2 cellular contexts compared by ENCODE assay signal in the genomic region with DNA sequence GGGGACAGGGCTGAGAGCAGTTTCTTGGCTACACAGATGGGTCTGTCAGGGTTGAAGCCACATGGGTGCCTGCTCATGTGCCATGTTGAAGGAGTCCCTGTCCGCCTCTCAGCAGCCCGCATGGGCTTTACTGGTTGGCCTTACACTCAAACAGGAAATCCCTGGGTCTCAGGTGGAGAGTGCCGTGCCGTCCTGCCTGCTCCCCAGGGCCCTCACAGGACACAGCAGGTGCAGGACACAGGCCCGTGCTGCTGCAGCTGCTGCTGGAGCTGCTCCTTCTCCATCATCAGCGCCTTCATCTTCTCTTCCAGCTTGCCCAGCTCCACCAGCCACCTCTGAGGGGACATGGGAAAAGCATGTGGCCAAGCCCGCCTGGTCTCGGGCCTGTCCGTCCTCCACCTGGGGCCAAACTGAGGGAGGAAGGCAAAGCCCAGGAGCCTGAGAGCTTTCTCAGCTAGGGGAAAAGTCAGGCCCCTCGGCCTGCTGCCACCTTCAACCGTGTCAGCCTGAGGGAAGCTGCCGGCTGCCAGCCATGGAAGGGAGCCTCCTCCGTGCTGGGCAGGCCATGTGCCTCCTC.
TF ChIP-seq lines count a peak whose summit lies in the region.

No MANE protein-coding gene starts in this region.

TF ChIP-seq in SK-N-SH, 30 proteins besides CTCF, POLR2A, EP300 and RAD21 (continued from another document):
- TF ChIP-seq TAF1 (IDR thresholded peaks at IDR 0.05; ENCODE audit: borderline replicate concordance, low read depth, low read length) (no peak), SIN3A (IDR thresholded peaks at IDR 0.05; ENCODE audit: borderline replicate concordance, low read depth, low read length) (no peak), ELF1 (IDR thresholded peaks at IDR 0.05) (no peak), JUND (IDR thresholded peaks at IDR 0.05) (no peak), RFX5 (IDR thresholded peaks at IDR 0.05; ENCODE audit: low read length) (no peak), GABPA (IDR thresholded peaks at IDR 0.05; ENCODE audit: low read depth) (no peak), TEAD4 (IDR thresholded peaks at IDR 0.05; ENCODE audit: borderline replicate concordance, insufficient read depth) (no peak), GATA2 (CRISPR knock-in tag; IDR thresholded peaks at IDR 0.05) (no peak), SMC3 (IDR thresholded peaks at IDR 0.05; ENCODE audit: low read depth, low read length) (no peak), POLR2AphosphoS5 (IDR thresholded peaks at IDR 0.05; ENCODE audit: low read depth, low read length) (no peak), FOXJ3 (CRISPR knock-in tag; IDR thresholded peaks at IDR 0.05) (no peak)
- TF ChIP-seq, protein P1, sequence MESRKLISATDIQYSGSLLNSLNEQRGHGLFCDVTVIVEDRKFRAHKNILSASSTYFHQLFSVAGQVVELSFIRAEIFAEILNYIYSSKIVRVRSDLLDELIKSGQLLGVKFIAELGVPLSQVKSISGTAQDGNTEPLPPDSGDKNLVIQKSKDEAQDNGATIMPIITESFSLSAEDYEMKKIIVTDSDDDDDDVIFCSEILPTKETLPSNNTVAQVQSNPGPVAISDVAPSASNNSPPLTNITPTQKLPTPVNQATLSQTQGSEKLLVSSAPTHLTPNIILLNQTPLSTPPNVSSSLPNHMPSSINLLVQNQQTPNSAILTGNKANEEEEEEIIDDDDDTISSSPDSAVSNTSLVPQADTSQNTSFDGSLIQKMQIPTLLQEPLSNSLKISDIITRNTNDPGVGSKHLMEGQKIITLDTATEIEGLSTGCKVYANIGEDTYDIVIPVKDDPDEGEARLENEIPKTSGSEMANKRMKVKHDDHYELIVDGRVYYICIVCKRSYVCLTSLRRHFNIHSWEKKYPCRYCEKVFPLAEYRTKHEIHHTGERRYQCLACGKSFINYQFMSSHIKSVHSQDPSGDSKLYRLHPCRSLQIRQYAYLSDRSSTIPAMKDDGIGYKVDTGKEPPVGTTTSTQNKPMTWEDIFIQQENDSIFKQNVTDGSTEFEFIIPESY (IDR thresholded peaks at IDR 0.05; ENCODE audit: borderline replicate concordance, low read depth): no peak
- TF ChIP-seq, protein P2, sequence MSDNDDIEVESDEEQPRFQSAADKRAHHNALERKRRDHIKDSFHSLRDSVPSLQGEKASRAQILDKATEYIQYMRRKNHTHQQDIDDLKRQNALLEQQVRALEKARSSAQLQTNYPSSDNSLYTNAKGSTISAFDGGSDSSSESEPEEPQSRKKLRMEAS (IDR thresholded peaks at IDR 0.05; ENCODE audit: low read depth): no peak
- TF ChIP-seq, protein P3, sequence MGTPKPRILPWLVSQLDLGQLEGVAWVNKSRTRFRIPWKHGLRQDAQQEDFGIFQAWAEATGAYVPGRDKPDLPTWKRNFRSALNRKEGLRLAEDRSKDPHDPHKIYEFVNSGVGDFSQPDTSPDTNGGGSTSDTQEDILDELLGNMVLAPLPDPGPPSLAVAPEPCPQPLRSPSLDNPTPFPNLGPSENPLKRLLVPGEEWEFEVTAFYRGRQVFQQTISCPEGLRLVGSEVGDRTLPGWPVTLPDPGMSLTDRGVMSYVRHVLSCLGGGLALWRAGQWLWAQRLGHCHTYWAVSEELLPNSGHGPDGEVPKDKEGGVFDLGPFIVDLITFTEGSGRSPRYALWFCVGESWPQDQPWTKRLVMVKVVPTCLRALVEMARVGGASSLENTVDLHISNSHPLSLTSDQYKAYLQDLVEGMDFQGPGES (IDR thresholded peaks at IDR 0.05; ENCODE audit: low read depth, low read length): no peak
- TF ChIP-seq, protein P4, sequence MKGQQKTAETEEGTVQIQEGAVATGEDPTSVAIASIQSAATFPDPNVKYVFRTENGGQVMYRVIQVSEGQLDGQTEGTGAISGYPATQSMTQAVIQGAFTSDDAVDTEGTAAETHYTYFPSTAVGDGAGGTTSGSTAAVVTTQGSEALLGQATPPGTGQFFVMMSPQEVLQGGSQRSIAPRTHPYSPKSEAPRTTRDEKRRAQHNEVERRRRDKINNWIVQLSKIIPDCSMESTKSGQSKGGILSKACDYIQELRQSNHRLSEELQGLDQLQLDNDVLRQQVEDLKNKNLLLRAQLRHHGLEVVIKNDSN (IDR thresholded peaks at IDR 0.05; ENCODE audit: borderline replicate concordance, low read depth): no peak
TF ChIP-seq in SK-N-SH: peak in this region for 0.

TF ChIP-seq in SK-N-SH treated with all-trans-retinoic acid at 6 μM for 48 hours, 23 proteins besides CTCF, POLR2A, EP300 and RAD21 (continued from another document):
- TF ChIP-seq BACH2 (CRISPR knock-in tag; IDR thresholded peaks at IDR 0.05; ENCODE audit: borderline replicate concordance) (no peak), ZC3H10 (CRISPR knock-in tag; IDR thresholded peaks at IDR 0.05) (no peak), ISL1 (CRISPR knock-in tag; IDR thresholded peaks at IDR 0.05) (no peak), PPARA (CRISPR knock-in tag; IDR thresholded peaks at IDR 0.05; ENCODE audit: borderline replicate concordance) (no peak), ESRRG (CRISPR knock-in tag; IDR thresholded peaks at IDR 0.05) (no peak), GLIS3 (CRISPR knock-in tag; IDR thresholded peaks at IDR 0.05) (no peak), ZNF8 (CRISPR knock-in tag; IDR thresholded peaks at IDR 0.05) (no peak), ZFP30 (CRISPR knock-in tag; IDR thresholded peaks at IDR 0.05) (no peak)
- TF ChIP-seq, protein P5, sequence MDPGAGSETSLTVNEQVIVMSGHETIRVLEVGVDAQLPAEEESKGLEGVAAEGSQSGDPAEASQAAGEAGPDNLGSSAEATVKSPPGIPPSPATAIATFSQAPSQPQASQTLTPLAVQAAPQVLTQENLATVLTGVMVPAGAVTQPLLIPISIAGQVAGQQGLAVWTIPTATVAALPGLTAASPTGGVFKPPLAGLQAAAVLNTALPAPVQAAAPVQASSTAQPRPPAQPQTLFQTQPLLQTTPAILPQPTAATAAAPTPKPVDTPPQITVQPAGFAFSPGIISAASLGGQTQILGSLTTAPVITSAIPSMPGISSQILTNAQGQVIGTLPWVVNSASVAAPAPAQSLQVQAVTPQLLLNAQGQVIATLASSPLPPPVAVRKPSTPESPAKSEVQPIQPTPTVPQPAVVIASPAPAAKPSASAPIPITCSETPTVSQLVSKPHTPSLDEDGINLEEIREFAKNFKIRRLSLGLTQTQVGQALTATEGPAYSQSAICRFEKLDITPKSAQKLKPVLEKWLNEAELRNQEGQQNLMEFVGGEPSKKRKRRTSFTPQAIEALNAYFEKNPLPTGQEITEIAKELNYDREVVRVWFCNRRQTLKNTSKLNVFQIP (CRISPR knock-in tag; IDR thresholded peaks at IDR 0.05; ENCODE audit: borderline replicate concordance, low read depth): no peak
- TF ChIP-seq, protein P6, sequence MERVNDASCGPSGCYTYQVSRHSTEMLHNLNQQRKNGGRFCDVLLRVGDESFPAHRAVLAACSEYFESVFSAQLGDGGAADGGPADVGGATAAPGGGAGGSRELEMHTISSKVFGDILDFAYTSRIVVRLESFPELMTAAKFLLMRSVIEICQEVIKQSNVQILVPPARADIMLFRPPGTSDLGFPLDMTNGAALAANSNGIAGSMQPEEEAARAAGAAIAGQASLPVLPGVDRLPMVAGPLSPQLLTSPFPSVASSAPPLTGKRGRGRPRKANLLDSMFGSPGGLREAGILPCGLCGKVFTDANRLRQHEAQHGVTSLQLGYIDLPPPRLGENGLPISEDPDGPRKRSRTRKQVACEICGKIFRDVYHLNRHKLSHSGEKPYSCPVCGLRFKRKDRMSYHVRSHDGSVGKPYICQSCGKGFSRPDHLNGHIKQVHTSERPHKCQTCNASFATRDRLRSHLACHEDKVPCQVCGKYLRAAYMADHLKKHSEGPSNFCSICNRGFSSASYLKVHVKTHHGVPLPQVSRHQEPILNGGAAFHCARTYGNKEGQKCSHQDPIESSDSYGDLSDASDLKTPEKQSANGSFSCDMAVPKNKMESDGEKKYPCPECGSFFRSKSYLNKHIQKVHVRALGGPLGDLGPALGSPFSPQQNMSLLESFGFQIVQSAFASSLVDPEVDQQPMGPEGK (CRISPR knock-in tag; IDR thresholded peaks at IDR 0.05; ENCODE audit: borderline replicate concordance): no peak
- TF ChIP-seq, protein P7, sequence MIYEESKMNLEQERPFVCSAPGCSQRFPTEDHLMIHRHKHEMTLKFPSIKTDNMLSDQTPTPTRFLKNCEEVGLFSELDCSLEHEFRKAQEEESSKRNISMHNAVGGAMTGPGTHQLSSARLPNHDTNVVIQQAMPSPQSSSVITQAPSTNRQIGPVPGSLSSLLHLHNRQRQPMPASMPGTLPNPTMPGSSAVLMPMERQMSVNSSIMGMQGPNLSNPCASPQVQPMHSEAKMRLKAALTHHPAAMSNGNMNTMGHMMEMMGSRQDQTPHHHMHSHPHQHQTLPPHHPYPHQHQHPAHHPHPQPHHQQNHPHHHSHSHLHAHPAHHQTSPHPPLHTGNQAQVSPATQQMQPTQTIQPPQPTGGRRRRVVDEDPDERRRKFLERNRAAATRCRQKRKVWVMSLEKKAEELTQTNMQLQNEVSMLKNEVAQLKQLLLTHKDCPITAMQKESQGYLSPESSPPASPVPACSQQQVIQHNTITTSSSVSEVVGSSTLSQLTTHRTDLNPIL (CRISPR knock-in tag; IDR thresholded peaks at IDR 0.05; ENCODE audit: low read depth): no peak
